Comparison of ENCODE assay signal across 8 cellular contexts in the genomic region with DNA sequence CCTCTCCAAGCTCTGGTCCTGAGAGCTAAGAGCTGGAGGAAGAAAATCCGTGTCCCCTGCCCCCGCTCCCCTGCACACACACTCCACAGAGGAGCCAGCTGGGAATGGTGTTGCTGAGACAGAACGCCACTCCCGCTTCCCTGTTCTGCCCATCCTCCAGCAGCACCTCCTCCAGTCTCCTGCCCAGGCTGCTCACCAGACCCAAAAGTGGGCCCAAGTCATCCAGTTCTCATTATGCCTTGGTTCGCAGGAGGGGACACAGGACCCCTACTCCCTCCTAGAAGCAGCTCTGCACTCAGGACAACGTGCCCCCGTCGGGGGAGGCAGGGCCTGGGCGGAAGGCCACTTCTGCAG. TPM values are rescaled to one million over a fixed set of nuclear protein-coding genes. Genes with fewer than 3 reads are reported as not detected.
DNase-seq lines count a peak whose midpoint lies in the region; ATAC-seq and TF ChIP-seq lines count a peak whose summit lies in the region.

No MANE protein-coding gene starts in this region.

- H3K4me1 ChIP-seq in mesenchymal stem cell (ENCODE audit: control insufficient read depth, insufficient read depth, low read depth, low read length), result peaks cover 72% of the 10 kb centered on the region
- peaks cover 36% of the 10 kb centered on the region for H3K4me1 ChIP-seq in upper lobe of right lung

- H2BK12ac ChIP-seq in mesenchymal stem cell (ENCODE audit: low read length in 2 of 2), result peak overlapping the region; percentile 53 to 59

- H2AK5ac ChIP-seq in mesenchymal stem cell (ENCODE audit: low read length, severe bottlenecking), result peak overlapping the region; percentile 55

- H2BK15ac ChIP-seq in mesenchymal stem cell (ENCODE audit: low read depth, poor library complexity, severe bottlenecking), result peak overlapping the region; percentile 92

- no peaks in the 10 kb centered on the region for H3K9me3 ChIP-seq in mesenchymal stem cell (ENCODE audit: control insufficient read depth, low read length)
- no peaks in the 10 kb centered on the region for H3K9me3 ChIP-seq in upper lobe of right lung

- H3K27me3 ChIP-seq in mesenchymal stem cell (ENCODE audit: control insufficient read depth in 1 of 2, insufficient read depth in 1 of 2, low read length in 2 of 2) (peaks cover 6 to 10% of the 10 kb centered on the region in 2 experiments), upper lobe of right lung (no peaks in the 10 kb centered on the region)

- no peak overlapping the region for H3K14ac ChIP-seq in mesenchymal stem cell (ENCODE audit: low read length in 2 of 2)

- H3K18ac ChIP-seq in mesenchymal stem cell (ENCODE audit: low read depth in 1 of 2, low read length in 2 of 2), result peak overlapping the region; percentile 92 to 93

- peak overlapping the region; percentile 86 to 99 for H3K4ac ChIP-seq in mesenchymal stem cell (ENCODE audit: low read depth in 1 of 2, low read length in 2 of 2)

- peak overlapping the region; percentile 91 for H2BK120ac ChIP-seq in mesenchymal stem cell (ENCODE audit: low read depth, low read length)

- peak overlapping the region; percentile 98 for H4K91ac ChIP-seq in mesenchymal stem cell (ENCODE audit: low read length)

- no peak overlapping the region for H2BK5ac ChIP-seq in mesenchymal stem cell (ENCODE audit: low read depth, low read length, poor library complexity, severe bottlenecking)

- H3K36me3 ChIP-seq in mesenchymal stem cell (ENCODE audit: control insufficient read depth in 1 of 2, insufficient read depth in 2 of 2, low read depth in 1 of 2, low read length in 2 of 2) (peaks cover 18 to 34% of the 10 kb centered on the region in 2 experiments), upper lobe of right lung (peaks cover 6% of the 10 kb centered on the region)

- intact Hi-C loops in upper lobe of right lung (cut with DNase I), result no loop called here

- no peak overlapping the region for H2AFZ ChIP-seq in mesenchymal stem cell (ENCODE audit: low read depth, low read length)

- H3K79me1 ChIP-seq in mesenchymal stem cell (replicated peaks; ENCODE audit: low read length, poor library complexity, severe bottlenecking), result peaks cover 36% of the 10 kb centered on the region

- H3K27ac ChIP-seq in C4-2B, result peak overlapping the region; percentile 96
- peak overlapping the region; percentile 98 for H3K27ac ChIP-seq in caudate nucleus (ENCODE audit: low read depth, low read length)
- peak overlapping the region; percentile 28 for H3K27ac ChIP-seq in mesenchymal stem cell (ENCODE audit: low read length, poor library complexity, severe bottlenecking)
- H3K27ac ChIP-seq in upper lobe of right lung, result peak overlapping the region; percentile 98

- peak; percentile 45 for ATAC-seq in upper lobe of right lung

- WGBS in mesenchymal stem cell, result 58% methylated on average over 9 of the region's 9 CpGs

- peak overlapping the region; percentile 100 for H3K4me3 ChIP-seq in LNCaP clone FGC (ENCODE audit: low read depth, low read length)
- H3K4me3 ChIP-seq in mesenchymal stem cell (ENCODE audit: insufficient read depth in 1 of 2, low read depth in 1 of 2, low read length in 2 of 2), result peak overlapping the region in 1 of 2 experiments; percentile 84
- peak overlapping the region; percentile 95 for H3K4me3 ChIP-seq in upper lobe of right lung

- H4K8ac ChIP-seq in mesenchymal stem cell (ENCODE audit: low read length), result peak overlapping the region; percentile 97

- no peak for DNase-seq in LNCaP clone FGC (ENCODE audit: low read depth)
- peak in 17 of 61 donors; percentile 30 to 69 (median 52) for DNase-seq in caudate nucleus (lab: John Stamatoyannopoulos, UW)
- peak; percentile 41 for DNase-seq in mesenchymal stem cell
- DNase-seq in upper lobe of right lung, result no peak
- no peak for DNase-seq in central memory CD4-positive, alpha-beta T cell
- no peak for DNase-seq in stimulated activated CD4-positive, alpha-beta T cell treated with anti-CD3 and anti-CD28 coated beads, Interleukin-2, amount 100 ng/mL, for 48 hours
- no peak for DNase-seq in NCI-H2029 (lab: John Stamatoyannopoulos, UW)

- H3K23ac ChIP-seq in mesenchymal stem cell (ENCODE audit: low read length in 2 of 2), result no peak overlapping the region

- H3K4me2 ChIP-seq in mesenchymal stem cell (ENCODE audit: low read length, poor library complexity, severe bottlenecking), result peak overlapping the region; percentile 90

- H3K9ac ChIP-seq in mesenchymal stem cell (ENCODE audit: low read length), result peak overlapping the region; percentile 92

- TF ChIP-seq CTCF in C4-2B (conservative IDR thresholded peaks at IDR 0.05) (no peak), LNCaP clone FGC (IDR thresholded peaks at IDR 0.05; ENCODE audit: control insufficient read depth, extremely low read depth, insufficient read depth) (no peak), upper lobe of right lung (IDR thresholded peaks at IDR 0.05) (no peak)

RNA-seq across cellular contexts. Expression of gene TRMT61A, which starts 0.9 kb away (rescaled TPM):
- polyA plus RNA-seq in mesenchymal stem cell (2013, experiment 1 of 2), result 3.6 TPM
- polyA plus RNA-seq in mesenchymal stem cell (2013, experiment 2 of 2), result 3.8 TPM
- 11.6 TPM for total RNA-seq in upper lobe of right lung

RNA-seq across cellular contexts. Expression of gene CKB, which starts 5.5 kb away (rescaled TPM):
- 46.1 TPM for polyA plus RNA-seq in mesenchymal stem cell (2013, experiment 1 of 2)
- 46.9 TPM for polyA plus RNA-seq in mesenchymal stem cell (2013, experiment 2 of 2)
- total RNA-seq in upper lobe of right lung, result 148 TPM

RNA-seq across cellular contexts. Expression of gene BAG5, which starts 34.3 kb away (rescaled TPM):
- 14.8 TPM for polyA plus RNA-seq in mesenchymal stem cell (2013, experiment 1 of 2)
- 14.4 TPM for polyA plus RNA-seq in mesenchymal stem cell (2013, experiment 2 of 2)
- 33.0 TPM for total RNA-seq in upper lobe of right lung

RNA-seq across cellular contexts. Expression of gene COA8, which starts 34.6 kb away (rescaled TPM):
- 63.1 TPM for polyA plus RNA-seq in mesenchymal stem cell (2013, experiment 1 of 2)
- polyA plus RNA-seq in mesenchymal stem cell (2013, experiment 2 of 2), result 58.9 TPM
- 29.7 TPM for total RNA-seq in upper lobe of right lung

Comparison
In these comparisons a context has a peak if more than half of its experiments do, and no peak if none do; other contexts are left out.
1. H3K27ac ChIP-seq: peak in every context shown above with its lines; median percentile 98 in caudate nucleus; 98 in upper lobe of right lung; 96 in C4-2B; 28 in mesenchymal stem cell.